8 cellular contexts compared by ENCODE assay signal in genomic region chr3:69052567-69052898, GRCh38. TPM values are rescaled to one million over a fixed set of nuclear protein-coding genes. Genes with fewer than 3 reads are reported as not detected.
DNase-seq lines count a peak whose midpoint lies in the region; TF ChIP-seq lines count a peak whose summit lies in the region.

No MANE protein-coding gene starts in this region.

- H3K79me2 ChIP-seq in GM23248 (ENCODE audit: insufficient read depth) = peaks cover 45% of the 10 kb centered on the region

- peak overlapping the region; percentile 100 for H3K4me3 Mint-ChIP-seq in activated CD4-positive, alpha-beta memory T cell treated with anti-CD3 and anti-CD28 coated beads, Interleukin-2, amount 10 ng/mL, durations not matched to agents 7 days and 5 days

- H3K27me3 ChIP-seq in GM23248 (replicated peaks; ENCODE audit: insufficient read depth) (no peaks in the 10 kb centered on the region), iPS-15b (ENCODE audit: control insufficient read depth, insufficient read depth, low read length) (no peaks in the 10 kb centered on the region), suprapubic skin (no peaks in the 10 kb centered on the region)

- H3K9me3 Mint-ChIP-seq in activated CD4-positive, alpha-beta memory T cell treated with anti-CD3 and anti-CD28 coated beads, Interleukin-2, amount 10 ng/mL, durations not matched to agents 7 days and 5 days = no peaks in the 10 kb centered on the region

- peak overlapping the region; percentile 97 for H3K27ac ChIP-seq in GM23248
- H3K27ac ChIP-seq in suprapubic skin = peak overlapping the region; percentile 96

- no peaks in the 10 kb centered on the region for H3K9me2 ChIP-seq in GM23248 (ENCODE audit: insufficient read depth)

- H3K4me2 ChIP-seq in GM23248 (ENCODE audit: unreplicated experiment) = peak overlapping the region; percentile 72

- TF ChIP-seq CTCF in AG09309 (IDR thresholded peaks at IDR 0.05; ENCODE audit: control insufficient read depth, insufficient read depth, low read depth, low read length, missing control alignments) (no peak), suprapubic skin (IDR thresholded peaks at IDR 0.05) (no peak)

- peak overlapping the region; percentile 85 for H3K4me3 ChIP-seq in AG09309 (ENCODE audit: control insufficient read depth, low read depth, low read length)
- H3K4me3 ChIP-seq in GM23248 = peak overlapping the region; percentile 94
- H3K4me3 ChIP-seq in iPS-15b (ENCODE audit: low read depth, low read length) = peak overlapping the region; percentile 99
- peak overlapping the region; percentile 75 for H3K4me3 ChIP-seq in suprapubic skin

- DNase-seq in AG09309 (ENCODE audit: low read depth) = no peak
- no peak for DNase-seq in GM23248
- no peak for DNase-seq in activated CD4-positive, alpha-beta memory T cell treated with anti-CD3 and anti-CD28 coated beads, Interleukin-2, amount 10 ng/mL, durations not matched to agents 7 days and 5 days
- DNase-seq in suprapubic skin (ENCODE audit: low spot score in 2 of 2) = no peak
- no peak for DNase-seq in SKM-1 (lab: John Stamatoyannopoulos, UW; ENCODE audit: unreplicated experiment)
- DNase-seq in hypothalamus (lab: John Stamatoyannopoulos, UW) = no peak
- no peak for DNase-seq in NCI-H1048 (lab: John Stamatoyannopoulos, UW)

- no peak for TF ChIP-seq POLR2A in suprapubic skin (IDR thresholded peaks at IDR 0.05)

- peak overlapping the region; percentile 99 for H3K9ac ChIP-seq in GM23248
- peak overlapping the region; percentile 81 for H3K9ac ChIP-seq in iPS-15b (ENCODE audit: low read depth, low read length)

- POLR2A ChIA-PET in activated CD4-positive, alpha-beta memory T cell treated with anti-CD3 and anti-CD28 coated beads, Interleukin-2, amount 10 ng/mL, durations not matched to agents 7 days and 5 days (lab: Charles Lee) = interaction anchor here (0.8 to 7.2 kb wide), 10 partner anchors 8 to 147 kb away, joined by 3 to 293 read pairs (median 12); partner anchors contain the start of genes ARL6IP5, EOGT and UBA3

- peaks cover 15% of the 10 kb centered on the region for H3K4me1 ChIP-seq in GM23248 (ENCODE audit: insufficient read depth)
- H3K4me1 ChIP-seq in iPS-15b (ENCODE audit: control insufficient read depth, insufficient read depth, low read length) = peaks cover 8% of the 10 kb centered on the region
- peaks cover 32% of the 10 kb centered on the region for H3K4me1 ChIP-seq in suprapubic skin

- 17 to 21% methylated on average over 3 of the region's 3 CpGs for WGBS in GM23248 (ENCODE audit: low coverage in 1 of 2, low lambda C conversion rate in 2 of 2, missing lambda C conversion rate in 2 of 2), 2 experiments
- 37% methylated on average over 3 of the region's 3 CpGs for WGBS in suprapubic skin

- H3K36me3 ChIP-seq in GM23248 (ENCODE audit: low read depth) = peaks cover 40% of the 10 kb centered on the region
- peaks cover 8% of the 10 kb centered on the region for H3K36me3 ChIP-seq in iPS-15b (ENCODE audit: control insufficient read depth, insufficient read depth, low read length)
- peaks cover 32% of the 10 kb centered on the region for H3K36me3 ChIP-seq in suprapubic skin

- peaks cover 26% of the 10 kb centered on the region for H3F3A ChIP-seq in GM23248 (ENCODE audit: insufficient read depth)

- H3K9me3 ChIP-seq in GM23248 (ENCODE audit: low read depth) = no peaks in the 10 kb centered on the region
- no peaks in the 10 kb centered on the region for H3K9me3 ChIP-seq in iPS-15b (ENCODE audit: control insufficient read depth, insufficient read depth, low read length)
- H3K9me3 ChIP-seq in suprapubic skin = no peaks in the 10 kb centered on the region

- H3K27ac Mint-ChIP-seq in activated CD4-positive, alpha-beta memory T cell treated with anti-CD3 and anti-CD28 coated beads, Interleukin-2, amount 10 ng/mL, durations not matched to agents 7 days and 5 days = peak overlapping the region; percentile 96

- H3K27me3 Mint-ChIP-seq in activated CD4-positive, alpha-beta memory T cell treated with anti-CD3 and anti-CD28 coated beads, Interleukin-2, amount 10 ng/mL, durations not matched to agents 7 days and 5 days = no peaks in the 10 kb centered on the region

- no peak for TF ChIP-seq EP300 in suprapubic skin (IDR thresholded peaks at IDR 0.05)

- in situ Hi-C loops in GM23248 (cut with MboI) = no loop called here

- peak overlapping the region; percentile 88 for H2AFZ ChIP-seq in GM23248

- H3K4me1 Mint-ChIP-seq in activated CD4-positive, alpha-beta memory T cell treated with anti-CD3 and anti-CD28 coated beads, Interleukin-2, amount 10 ng/mL, durations not matched to agents 7 days and 5 days = peaks cover 56% of the 10 kb centered on the region

- H4K20me1 ChIP-seq in GM23248 (ENCODE audit: insufficient read depth) = no peaks in the 10 kb centered on the region; the same call in 1 of the 2 replicates

- H3K36me3 Mint-ChIP-seq in activated CD4-positive, alpha-beta memory T cell treated with anti-CD3 and anti-CD28 coated beads, Interleukin-2, amount 10 ng/mL, durations not matched to agents 7 days and 5 days (ENCODE audit: low read depth) = peaks cover 69% of the 10 kb centered on the region

- CTCF ChIA-PET in activated CD4-positive, alpha-beta memory T cell treated with anti-CD3 and anti-CD28 coated beads, Interleukin-2, amount 10 ng/mL, durations not matched to agents 7 days and 5 days (lab: Charles Lee) = interaction anchor here (0.7 to 2.9 kb wide), 8 partner anchors 12 to 43 kb away, joined by 3 to 17 read pairs (median 8); partner anchors contain the start of gene UBA3

RNA-seq across cellular contexts. Expression of gene TMF1, which starts 0.4 kb away (rescaled TPM):
- 27.0 and 35.2 TPM in 2 replicates for total RNA-seq in GM23248 (2014; rRNA removed; shearing (Covaris generic))
- polyA plus RNA-seq in GM23248 (2016; fragmentation: Nextera tagmentation; extraction: Ambion mirVana) = 36.9 and 41.4 TPM in 2 replicates
- total RNA-seq in activated CD4-positive, alpha-beta memory T cell treated with anti-CD3 and anti-CD28 coated beads, Interleukin-2, amount 10 ng/mL, durations not matched to agents 7 days and 5 days = 10 to 100 TPM; 57.4 to 58.0 TPM
- total RNA-seq in suprapubic skin = 10 to 100 TPM; 19.2 to 46.3 (median 27.8) TPM

RNA-seq across cellular contexts. Expression of gene UBA3, which starts 27.6 kb away (rescaled TPM):
- 64.0 and 75.1 TPM in 2 replicates for total RNA-seq in GM23248 (2014; rRNA removed; shearing (Covaris generic))
- polyA plus RNA-seq in GM23248 (2016; fragmentation: Nextera tagmentation; extraction: Ambion mirVana) = 62.1 and 65.0 TPM in 2 replicates
- 10 to 100 TPM; 93.1 to 96.9 TPM for total RNA-seq in activated CD4-positive, alpha-beta memory T cell treated with anti-CD3 and anti-CD28 coated beads, Interleukin-2, amount 10 ng/mL, durations not matched to agents 7 days and 5 days
- total RNA-seq in suprapubic skin = 10 to 100 TPM; 37.2 to 77.7 (median 48.6) TPM

RNA-seq across cellular contexts. Expression of gene ARL6IP5, which starts 32.2 kb away (rescaled TPM):
- 94.0 and 98.7 TPM in 2 replicates for total RNA-seq in GM23248 (2014; rRNA removed; shearing (Covaris generic))
- polyA plus RNA-seq in GM23248 (2016; fragmentation: Nextera tagmentation; extraction: Ambion mirVana) = 174 and 178 TPM in 2 replicates
- total RNA-seq in activated CD4-positive, alpha-beta memory T cell treated with anti-CD3 and anti-CD28 coated beads, Interleukin-2, amount 10 ng/mL, durations not matched to agents 7 days and 5 days = 100 to 1,000 TPM; 179 to 182 TPM
- 100 to 1,000 TPM in 1 of 4 donors, 10 to 100 TPM in 3; 58.6 to 106 (median 69.0) TPM for total RNA-seq in suprapubic skin

RNA-seq across cellular contexts. Expression of gene EOGT, which starts 39.0 kb away (rescaled TPM):
- total RNA-seq in GM23248 (2014; rRNA removed; shearing (Covaris generic)) = 42.4 and 47.7 TPM in 2 replicates
- polyA plus RNA-seq in GM23248 (2016; fragmentation: Nextera tagmentation; extraction: Ambion mirVana) = 29.3 and 31.6 TPM in 2 replicates
- 10 to 100 TPM; 12.9 to 13.7 TPM for total RNA-seq in activated CD4-positive, alpha-beta memory T cell treated with anti-CD3 and anti-CD28 coated beads, Interleukin-2, amount 10 ng/mL, durations not matched to agents 7 days and 5 days
- 10 to 100 TPM; 15.3 to 27.8 (median 20.9) TPM for total RNA-seq in suprapubic skin
